Comparison of ENCODE assay signal across 17 cellular contexts in genomic region chr1:85563139-85563538, GRCh38. TPM values are rescaled to one million over a fixed set of nuclear protein-coding genes. Genes with fewer than 3 reads are reported as not detected.
"Had no signal": no experiment of that assay in that cellular context is flagged by ENCODE, and none has a peak within 500 bp of the region (broad histone marks: within the 10 kb centered on the region; RNA-seq: fewer than 3 reads in every experiment).

No MANE protein-coding gene starts in this region.

- H3K4me3 ChIP-seq: heart right ventricle, left ventricle myocardium inferior, prostate gland, right atrium auricular region, skin epidermis, upper lobe of left lung had no signal

- H3K27me3 ChIP-seq: heart right ventricle, right atrium auricular region, upper lobe of left lung had no signal

- DNase-seq: activated CD4-positive, alpha-beta T cell treated with anti-CD3 and anti-CD28 coated beads, Interleukin-2, amount 50 U/mL, for 4 hours; activated naive CD4-positive, alpha-beta T cell treated with Interleukin-2 at 50 U/mL for 16 hours; activated naive CD8-positive, alpha-beta T cell treated with anti-CD3 and anti-CD28 coated beads, Interleukin-2, amount 10 ng/mL, durations not matched to agents 7 days and 5 days; activated T-cell treated with anti-CD3 and anti-CD28 coated beads for 4 hours; dermis blood vessel endothelial cell; effector memory CD4-positive, alpha-beta T cell; heart right ventricle; kidney glomerular epithelial cell; left ventricle myocardium inferior; mammary epithelial cell; nephron progenitor cell; occipital lobe; upper lobe of left lung had no signal

- H3K9me3 ChIP-seq: prostate gland, upper lobe of left lung had no signal

- H3K27ac ChIP-seq: heart right ventricle, left ventricle myocardium inferior, prostate gland, right atrium auricular region, skin epidermis, upper lobe of left lung had no signal

- H3K36me3 ChIP-seq: heart right ventricle, left ventricle myocardium inferior, prostate gland, right atrium auricular region, upper lobe of left lung had no signal

- H3K4me1 ChIP-seq: left ventricle myocardium inferior, prostate gland, right atrium auricular region, upper lobe of left lung had no signal

- ATAC-seq: heart right ventricle had no signal

RNA-seq across cellular contexts. Expression of gene CCN1, which starts 17.4 kb away (rescaled TPM):
- total RNA-seq: activated naive CD8-positive, alpha-beta T cell treated with anti-CD3 and anti-CD28 coated beads, Interleukin-2, amount 10 ng/mL, durations not matched to agents 7 days and 5 days; T-helper 2 cell treated with Interferon-gamma antibody and Interleukin-4, amounts not matched to agents 100 ng/mL and 5 ng/mL, for 36 hours had no signal
